In the genomic region with DNA sequence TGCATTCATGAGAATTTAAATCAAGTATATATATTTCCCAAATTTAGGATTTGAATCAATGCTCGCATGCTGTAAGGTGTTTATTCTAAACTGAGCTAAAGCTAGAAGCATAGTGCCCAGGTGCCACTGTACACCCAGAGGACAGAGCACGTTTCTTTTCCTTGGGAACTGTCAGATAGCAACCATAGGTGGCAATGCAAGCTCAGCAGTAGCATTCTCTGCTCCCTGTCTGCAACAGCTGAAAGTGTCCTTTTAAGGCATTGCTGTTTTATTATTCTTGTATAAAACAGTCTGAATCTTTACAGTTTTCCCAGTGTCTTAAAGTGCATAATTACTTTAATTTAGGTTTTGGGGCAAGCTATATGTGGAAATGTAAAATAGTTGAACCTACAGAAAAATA, we compare ENCODE assay signal across 14 cellular contexts.
A peak's percentile ranks its signal among the peaks of the same experiment; 100 is the strongest.
DNase-seq lines count a peak whose midpoint lies in the region; ATAC-seq and TF ChIP-seq lines count a peak whose summit lies in the region.
"Had no signal": no experiment of that assay in that cellular context is flagged by ENCODE, and none has a peak within 500 bp of the region (broad histone marks: within the 10 kb centered on the region; RNA-seq: fewer than 3 reads in every experiment).

No MANE protein-coding gene starts in this region.

- H3K36me3 ChIP-seq in kidney epithelial cell (ENCODE audit: control insufficient read depth, insufficient read depth, low read length) (no peaks in the 10 kb centered on the region), left lung (no peaks in the 10 kb centered on the region), gastrocnemius medialis (no peaks in the 10 kb centered on the region)
- H3K36me3 ChIP-seq: gastroesophageal sphincter had no signal

- no peak for TF ChIP-seq POLR2A in gastrocnemius medialis (IDR thresholded peaks at IDR 0.05)

- in situ Hi-C loops in gastrocnemius medialis (cut with MboI; ENCODE audit: low sequenced_read_pairs in 4 of 4), result no loop called here

- no peak overlapping the region for H3K27ac ChIP-seq in VCaP
- H3K27ac ChIP-seq in left lung, result no peak overlapping the region
- H3K27ac ChIP-seq in gastrocnemius medialis, result no peak overlapping the region
- H3K27ac ChIP-seq: dorsolateral prefrontal cortex, gastroesophageal sphincter, testis had no signal

- H3K27ac Mint-ChIP-seq in mesothelial cell of epicardium, result no peak overlapping the region
- H3K27ac Mint-ChIP-seq: natural killer cell had no signal

- H3K4me3 ChIP-seq in kidney epithelial cell (ENCODE audit: low read depth, low read length) (no peak overlapping the region), left lung (no peak overlapping the region), gastrocnemius medialis (no peak overlapping the region)
- H3K4me3 ChIP-seq: dorsolateral prefrontal cortex, gastroesophageal sphincter, smooth muscle cell, testis had no signal

- no peaks in the 10 kb centered on the region for H3K36me3 Mint-ChIP-seq in mesothelial cell of epicardium
- H3K36me3 Mint-ChIP-seq: natural killer cell had no signal

- no peak overlapping the region for H3K4me3 Mint-ChIP-seq in mesothelial cell of epicardium
- H3K4me3 Mint-ChIP-seq: natural killer cell had no signal

- H3K27me3 Mint-ChIP-seq in mesothelial cell of epicardium (ENCODE audit: low read depth), result no peaks in the 10 kb centered on the region

- H3K9me3 ChIP-seq in left lung (no peaks in the 10 kb centered on the region), gastrocnemius medialis (no peaks in the 10 kb centered on the region)
- H3K9me3 ChIP-seq: gastroesophageal sphincter, testis had no signal

- intact Hi-C loops in left lung (cut with DNase I), result no loop called here
- intact Hi-C loops in gastrocnemius medialis (cut with DNase I; ENCODE audit: low total_unique reads), result no loop called here

- no peaks in the 10 kb centered on the region for H3K4me1 Mint-ChIP-seq in mesothelial cell of epicardium
- H3K4me1 Mint-ChIP-seq: natural killer cell had no signal

- no peaks in the 10 kb centered on the region for H3K4me1 ChIP-seq in left lung
- H3K4me1 ChIP-seq in gastrocnemius medialis, result no peaks in the 10 kb centered on the region
- H3K4me1 ChIP-seq: gastroesophageal sphincter, testis had no signal

- no peaks in the 10 kb centered on the region for H3K9me3 Mint-ChIP-seq in mesothelial cell of epicardium

- H3K27me3 ChIP-seq in kidney epithelial cell (ENCODE audit: control insufficient read depth, insufficient read depth, low read length), result no peaks in the 10 kb centered on the region
- H3K27me3 ChIP-seq in left lung, result no peaks in the 10 kb centered on the region
- no peaks in the 10 kb centered on the region for H3K27me3 ChIP-seq in gastrocnemius medialis
- H3K27me3 ChIP-seq: dorsolateral prefrontal cortex, gastroesophageal sphincter, testis had no signal

- DNase-seq in ELF-1 (ENCODE audit: low read depth, low spot score) (peak; percentile 8), NCI-H1092 (lab: John Stamatoyannopoulos, UW) (peak; percentile 32), kidney epithelial cell (ENCODE audit: low read depth) (no peak), left lung (no peak), gastrocnemius medialis (no peak), mesothelial cell of epicardium (ENCODE audit: low spot score in 2 of 2, unreplicated experiment in 2 of 2) (no peak)
- DNase-seq: dorsolateral prefrontal cortex, natural killer cell, testis had no signal

- peak; percentile 43 for TF ChIP-seq CTCF in VCaP (conservative IDR thresholded peaks at IDR 0.05)
- TF ChIP-seq CTCF in kidney epithelial cell (IDR thresholded peaks at IDR 0.05; ENCODE audit: insufficient read depth, low read length, poor library complexity, severe bottlenecking), result peak; percentile 4
- no peak for TF ChIP-seq CTCF in left lung (IDR thresholded peaks at IDR 0.05)
- TF ChIP-seq CTCF in gastrocnemius medialis (IDR thresholded peaks at IDR 0.05 in 4 of 5, conservative IDR thresholded peaks at IDR 0.05 in 1 of 5), result no peak
- TF ChIP-seq CTCF in mesothelial cell of epicardium (IDR thresholded peaks at IDR 0.05; ENCODE audit: unreplicated experiment), result no peak

- ATAC-seq in left lung (no peak), gastrocnemius medialis (no peak)
- ATAC-seq: activated CD4-positive, CD25-positive, alpha-beta regulatory T cell treated with anti-CD3 and anti-CD28 coated beads, Interleukin-2, amount 50 U/mL, for 24 hours; gastroesophageal sphincter; left lobe of liver; natural killer cell had no signal

Comparison
In these comparisons a context has a peak if more than half of its experiments do, and no peak if none do; other contexts are left out.
1. DNase-seq: peak in ELF-1 (single experiment) and NCI-H1092 (single experiment); none in kidney epithelial cell (single experiment), left lung (0 of 2), gastrocnemius medialis (0 of 2) and mesothelial cell of epicardium (0 of 2).
2. CTCF ChIP-seq: peak in VCaP (single experiment) and kidney epithelial cell (single experiment); none in left lung (0 of 2), gastrocnemius medialis (0 of 5) and mesothelial cell of epicardium (single experiment).